In the genomic region with DNA sequence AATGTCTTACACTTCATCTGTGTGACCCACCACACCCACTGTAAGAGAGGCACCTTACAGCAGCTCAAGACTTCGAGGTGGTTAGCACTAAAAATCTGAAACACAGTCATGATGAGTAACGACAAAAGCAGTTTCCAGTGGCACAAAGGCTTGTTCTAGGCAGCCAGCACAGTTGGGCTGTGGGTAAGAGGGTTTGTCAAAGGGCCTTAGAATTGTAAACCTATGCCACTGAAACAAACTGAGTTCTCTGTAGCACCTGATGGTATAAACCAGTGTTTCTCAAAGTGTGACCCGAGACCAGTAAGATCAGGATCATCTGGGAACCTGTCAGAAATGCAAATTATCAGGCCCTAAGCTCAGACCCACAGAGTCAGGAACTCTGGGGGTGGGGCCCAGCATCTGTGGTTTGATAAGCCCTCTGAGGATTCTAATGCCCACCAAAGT, we compare ENCODE assay signal across 8 cellular contexts. TPM values are rescaled to one million over a fixed set of nuclear protein-coding genes. Genes with fewer than 3 reads are reported as not detected.
DNase-seq lines count a peak whose midpoint lies in the region; ATAC-seq and TF ChIP-seq lines count a peak whose summit lies in the region.

No MANE protein-coding gene starts in this region.

- DNase-seq in GM12865 (ENCODE audit: low read depth) (peak; percentile 90), NCI-H748 treated with DMSO at 0.1 percent for 48 hours (lab: John Stamatoyannopoulos, UW) (no peak), RPMI8226 (no peak), occipital lobe (lab: John Stamatoyannopoulos, UW) (no peak)
- peak; percentile 23 for DNase-seq in Jurkat, Clone E6-1 (ENCODE audit: low read depth, low spot score)

- H3K4me1 Mint-ChIP-seq in activated T-helper 17 cell treated with anti-CD3 and anti-CD28 coated beads, Interleukin-2, amount 50 U/mL, for 72 hours = peaks cover 22% of the 10 kb centered on the region

- H3K27ac Mint-ChIP-seq in activated T-helper 17 cell treated with anti-CD3 and anti-CD28 coated beads, Interleukin-2, amount 50 U/mL, for 72 hours = peak overlapping the region; percentile 96

- H3K4me3 Mint-ChIP-seq in activated T-helper 17 cell treated with anti-CD3 and anti-CD28 coated beads, Interleukin-2, amount 50 U/mL, for 72 hours = peak overlapping the region; percentile 74

- no peaks in the 10 kb centered on the region for H3K27me3 ChIP-seq in neutrophil

- no peaks in the 10 kb centered on the region for H3K9me3 ChIP-seq in neutrophil

- no peak for TF ChIP-seq CTCF in GM12865 (IDR thresholded peaks at IDR 0.05; ENCODE audit: insufficient read depth, low read depth, low read length, missing control alignments)
- no peak for TF ChIP-seq CTCF in neutrophil (IDR thresholded peaks at IDR 0.05)

- ATAC-seq in activated T-helper 17 cell treated with anti-CD3 and anti-CD28 coated beads, Interleukin-2, amount 50 U/mL, for 72 hours (replicated peaks) = peak; percentile 80
- ATAC-seq in GM19328 (IDR thresholded peaks at IDR 0.05; ENCODE audit: unreplicated experiment) = no peak

- peak overlapping the region; percentile 75 for H3K27ac ChIP-seq in neutrophil

- peaks cover 64 to 74% of the 10 kb centered on the region in 2 experiments for H3K4me1 ChIP-seq in neutrophil (ENCODE audit: control insufficient read depth in 1 of 2, insufficient read depth in 1 of 2, low read depth in 1 of 2, low read length in 1 of 2)

- no peaks in the 10 kb centered on the region for H3K36me3 Mint-ChIP-seq in activated T-helper 17 cell treated with anti-CD3 and anti-CD28 coated beads, Interleukin-2, amount 50 U/mL, for 72 hours (ENCODE audit: low read depth)

- no peaks in the 10 kb centered on the region for H3K9me3 Mint-ChIP-seq in activated T-helper 17 cell treated with anti-CD3 and anti-CD28 coated beads, Interleukin-2, amount 50 U/mL, for 72 hours

- H3K4me3 ChIP-seq in GM12865 (ENCODE audit: low read depth, low read length) (peak overlapping the region; percentile 17; the same call in 1 of the 2 replicates), neutrophil (ENCODE audit: low read depth in 1 of 2, low read length in 1 of 2) (no peak overlapping the region)
- H3K4me3 ChIP-seq in Jurkat, Clone E6-1 (ENCODE audit: low read length) = no peak overlapping the region

- H3K36me3 ChIP-seq in neutrophil = peaks cover 7% of the 10 kb centered on the region

- H3K27me3 Mint-ChIP-seq in activated T-helper 17 cell treated with anti-CD3 and anti-CD28 coated beads, Interleukin-2, amount 50 U/mL, for 72 hours = no peaks in the 10 kb centered on the region

RNA-seq across cellular contexts. Expression of a gene that starts 36.5 kb away (rescaled TPM):
- polyA plus RNA-seq in Jurkat, Clone E6-1 (2012; ENCODE audit: insufficient read depth, insufficient read length) = not detected
- total RNA-seq in activated T-helper 17 cell treated with anti-CD3 and anti-CD28 coated beads, Interleukin-2, amount 50 U/mL, for 72 hours = 10 to 100 TPM in 1 of 2 donors, under 1 TPM in 1; 0.82 to 10.6 TPM
- total RNA-seq in occipital lobe = 5.0 TPM

Comparison
In these comparisons a context has a peak if more than half of its experiments do, and no peak if none do; other contexts are left out.
1. DNase-seq: peak in GM12865 (single experiment) and Jurkat, Clone E6-1 (single experiment); none in NCI-H748 treated with DMSO at 0.1 percent for 48 hours (single experiment), RPMI8226 (single experiment) and occipital lobe (single experiment).